Comparison of ENCODE assay signal across 10 cellular contexts in the genomic region with DNA sequence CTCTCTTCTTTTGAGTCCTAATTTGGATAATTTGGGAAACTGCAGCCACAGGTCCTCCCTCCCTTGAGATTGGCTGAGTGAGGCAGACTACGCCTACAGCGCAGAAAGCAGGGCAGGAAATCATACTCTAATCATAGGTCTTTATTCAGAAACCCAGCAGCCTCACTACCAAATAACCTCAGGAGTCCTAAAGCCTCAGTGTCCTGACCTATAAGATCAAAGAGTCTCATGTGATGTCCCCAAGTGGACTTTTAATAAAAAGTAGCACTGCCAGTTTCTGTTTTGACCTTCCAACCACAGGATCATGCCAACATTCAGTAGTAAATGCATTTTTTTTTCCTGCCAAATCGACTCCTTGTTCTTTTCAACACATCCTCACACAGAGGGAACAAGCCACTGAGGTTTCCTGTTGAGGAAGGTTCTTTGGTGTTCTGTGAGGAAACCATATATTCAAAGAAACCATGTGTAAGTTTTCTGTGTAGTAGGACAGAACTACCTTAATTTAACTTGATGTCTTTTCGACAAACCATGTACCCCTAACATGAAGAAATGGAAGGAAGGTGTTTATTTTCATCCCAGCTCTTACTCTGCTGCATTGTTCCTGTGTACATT.
A peak's percentile ranks its signal among the peaks of the same experiment; 100 is the strongest.
DNase-seq lines count a peak whose midpoint lies in the region; ATAC-seq and TF ChIP-seq lines count a peak whose summit lies in the region.
"Had no signal": no experiment of that assay in that cellular context is flagged by ENCODE, and none has a peak within 500 bp of the region (broad histone marks: within the 10 kb centered on the region; RNA-seq: fewer than 3 reads in every experiment).

No MANE protein-coding gene starts in this region.

- TF ChIP-seq EP300 in ovary (IDR thresholded peaks at IDR 0.05), result no peak

- H3K36me3 ChIP-seq in Peyer's patch (no peaks in the 10 kb centered on the region), rectal smooth muscle tissue (ENCODE audit: control insufficient read depth, insufficient read depth, low read length) (no peaks in the 10 kb centered on the region), ovary (no peaks in the 10 kb centered on the region)

- no peaks in the 10 kb centered on the region for H3K9me3 ChIP-seq in Peyer's patch
- H3K9me3 ChIP-seq in ovary, result no peaks in the 10 kb centered on the region

- no peaks in the 10 kb centered on the region for H3K27me3 ChIP-seq in Peyer's patch
- H3K27me3 ChIP-seq in rectal smooth muscle tissue (ENCODE audit: control insufficient read depth, insufficient read depth, low read length), result no peaks in the 10 kb centered on the region
- no peaks in the 10 kb centered on the region for H3K27me3 ChIP-seq in ovary

- H3K27ac ChIP-seq in Peyer's patch (peak overlapping the region; percentile 79 to 89 (median 83)), coronary artery (peak overlapping the region; percentile 66 to 85), rectal smooth muscle tissue (ENCODE audit: low read depth, low read length) (peak overlapping the region; percentile 70), ovary (no peak overlapping the region)

- intact Hi-C loops in ovary (cut with DNase I), result no loop called here

- no peak for ATAC-seq in GM21360 (IDR thresholded peaks at IDR 0.05; ENCODE audit: unreplicated experiment)
- no peak for ATAC-seq in GM21528 (IDR thresholded peaks at IDR 0.05; ENCODE audit: low FRiP score, unreplicated experiment)

- no peak for TF ChIP-seq POLR2A in Peyer's patch (IDR thresholded peaks at IDR 0.05)
- TF ChIP-seq POLR2A in ovary (IDR thresholded peaks at IDR 0.05), result no peak

- TF ChIP-seq CTCF in Peyer's patch (IDR thresholded peaks at IDR 0.05) (no peak), coronary artery (IDR thresholded peaks at IDR 0.05) (no peak), ovary (IDR thresholded peaks at IDR 0.05) (no peak)

- H3K4me1 ChIP-seq in Peyer's patch (peaks cover 4 to 58% (median 44%) of the 10 kb centered on the region in 4 donors), rectal smooth muscle tissue (ENCODE audit: control insufficient read depth, insufficient read depth, low read length) (peaks cover 14% of the 10 kb centered on the region), ovary (ENCODE audit: insufficient read depth) (no peaks in the 10 kb centered on the region)

- H3K9ac ChIP-seq in rectal smooth muscle tissue (ENCODE audit: low read length), result no peak overlapping the region

- WGBS in ovary, 3 donors, result 76 to 86% (median 85%) methylated on average over 4 of the region's 4 CpGs

- no peak overlapping the region for H3K4me3 ChIP-seq in Peyer's patch
- no peak overlapping the region for H3K4me3 ChIP-seq in coronary artery
- H3K4me3 ChIP-seq in rectal smooth muscle tissue (ENCODE audit: low read length), result peak overlapping the region; percentile 19
- no peak overlapping the region for H3K4me3 ChIP-seq in ovary

- DNase-seq in GDM1 (lab: John Stamatoyannopoulos, UW), result peak; percentile 69
- no peak for DNase-seq in Peyer's patch
- no peak for DNase-seq in coronary artery (ENCODE audit: low spot score)
- DNase-seq in ovary, result no peak
- DNase-seq in HK-2 (ENCODE audit: unreplicated experiment), result no peak
- DNase-seq: NCI-H2081, T1000 had no signal

Comparison
In these comparisons a context has a peak if more than half of its experiments do, and no peak if none do; other contexts are left out.
1. H3K27ac ChIP-seq: peak in Peyer's patch (4 of 4), coronary artery (2 of 2) and rectal smooth muscle tissue (single experiment); none in ovary (0 of 2).